ENCODE assay signal across 1 cellular context in the genomic region with DNA sequence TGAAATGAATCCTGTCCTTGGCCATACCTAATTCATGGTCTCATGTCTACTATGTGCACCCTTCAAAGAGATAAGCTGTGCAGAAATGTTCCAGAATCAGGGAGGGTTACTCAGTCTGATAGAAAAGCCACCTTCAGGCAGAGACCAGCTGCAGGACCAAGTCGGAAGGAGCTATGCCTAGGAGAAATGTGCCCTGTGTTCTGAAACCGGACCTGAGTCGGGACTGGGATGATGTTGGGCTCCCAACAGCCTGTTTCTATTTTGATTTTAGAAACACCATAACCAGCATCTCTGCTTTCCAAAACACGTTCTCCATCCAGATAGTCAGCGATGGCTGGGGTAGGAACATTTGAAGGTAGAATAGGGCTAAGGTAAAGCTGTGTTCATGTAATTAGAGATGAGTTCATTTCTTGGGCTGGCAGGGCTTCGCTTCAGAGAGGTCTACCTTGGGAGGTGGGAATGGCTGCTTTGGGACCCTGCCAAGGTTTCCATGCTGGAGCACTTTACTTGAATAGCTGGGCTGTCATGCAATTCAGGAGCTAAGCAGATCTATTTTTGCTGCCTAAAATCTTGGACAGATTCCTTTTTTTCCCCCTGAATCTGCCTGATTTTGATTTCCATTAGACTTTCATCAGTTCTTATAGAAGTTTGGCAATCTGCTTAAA.
TF ChIP-seq lines count a peak whose summit lies in the region.

No MANE protein-coding gene starts in this region.

TF ChIP-seq in WTC11, 78 proteins besides CTCF, POLR2A, EP300 and RAD21 (continued from another document):
- TF ChIP-seq, protein P1, sequence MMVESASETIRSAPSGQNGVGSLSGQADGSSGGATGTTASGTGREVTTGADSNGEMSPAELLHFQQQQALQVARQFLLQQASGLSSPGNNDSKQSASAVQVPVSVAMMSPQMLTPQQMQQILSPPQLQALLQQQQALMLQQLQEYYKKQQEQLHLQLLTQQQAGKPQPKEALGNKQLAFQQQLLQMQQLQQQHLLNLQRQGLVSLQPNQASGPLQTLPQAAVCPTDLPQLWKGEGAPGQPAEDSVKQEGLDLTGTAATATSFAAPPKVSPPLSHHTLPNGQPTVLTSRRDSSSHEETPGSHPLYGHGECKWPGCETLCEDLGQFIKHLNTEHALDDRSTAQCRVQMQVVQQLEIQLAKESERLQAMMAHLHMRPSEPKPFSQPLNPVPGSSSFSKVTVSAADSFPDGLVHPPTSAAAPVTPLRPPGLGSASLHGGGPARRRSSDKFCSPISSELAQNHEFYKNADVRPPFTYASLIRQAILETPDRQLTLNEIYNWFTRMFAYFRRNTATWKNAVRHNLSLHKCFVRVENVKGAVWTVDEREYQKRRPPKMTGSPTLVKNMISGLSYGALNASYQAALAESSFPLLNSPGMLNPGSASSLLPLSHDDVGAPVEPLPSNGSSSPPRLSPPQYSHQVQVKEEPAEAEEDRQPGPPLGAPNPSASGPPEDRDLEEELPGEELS (CRISPR knock-in tag; IDR thresholded peaks at IDR 0.05), result no peak
- TF ChIP-seq, protein P2, sequence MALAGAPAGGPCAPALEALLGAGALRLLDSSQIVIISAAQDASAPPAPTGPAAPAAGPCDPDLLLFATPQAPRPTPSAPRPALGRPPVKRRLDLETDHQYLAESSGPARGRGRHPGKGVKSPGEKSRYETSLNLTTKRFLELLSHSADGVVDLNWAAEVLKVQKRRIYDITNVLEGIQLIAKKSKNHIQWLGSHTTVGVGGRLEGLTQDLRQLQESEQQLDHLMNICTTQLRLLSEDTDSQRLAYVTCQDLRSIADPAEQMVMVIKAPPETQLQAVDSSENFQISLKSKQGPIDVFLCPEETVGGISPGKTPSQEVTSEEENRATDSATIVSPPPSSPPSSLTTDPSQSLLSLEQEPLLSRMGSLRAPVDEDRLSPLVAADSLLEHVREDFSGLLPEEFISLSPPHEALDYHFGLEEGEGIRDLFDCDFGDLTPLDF (CRISPR knock-in tag; IDR thresholded peaks at IDR 0.05), result no peak
- TF ChIP-seq PRRX2 (CRISPR knock-in tag; IDR thresholded peaks at IDR 0.05) (no peak), ZNF416 (CRISPR knock-in tag; IDR thresholded peaks at IDR 0.05) (no peak), CREM (CRISPR knock-in tag; IDR thresholded peaks at IDR 0.05) (no peak), ZNF232 (CRISPR knock-in tag; IDR thresholded peaks at IDR 0.05) (no peak), SOX15 (CRISPR knock-in tag; IDR thresholded peaks at IDR 0.05) (no peak), JAZF1 (CRISPR knock-in tag; IDR thresholded peaks at IDR 0.05) (no peak), NR2C2 (CRISPR knock-in tag; IDR thresholded peaks at IDR 0.05) (no peak), TEAD1 (CRISPR knock-in tag; IDR thresholded peaks at IDR 0.05) (no peak)
- TF ChIP-seq, protein P3, sequence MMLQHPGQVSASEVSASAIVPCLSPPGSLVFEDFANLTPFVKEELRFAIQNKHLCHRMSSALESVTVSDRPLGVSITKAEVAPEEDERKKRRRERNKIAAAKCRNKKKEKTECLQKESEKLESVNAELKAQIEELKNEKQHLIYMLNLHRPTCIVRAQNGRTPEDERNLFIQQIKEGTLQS (CRISPR knock-in tag; conservative IDR thresholded peaks at IDR 0.05), result no peak
